In genomic region chr10:101042667-101043355, GRCh38 we compare ENCODE assay signal across 8 cellular contexts. TPM values are rescaled to one million over a fixed set of nuclear protein-coding genes. Genes with fewer than 3 reads are reported as not detected.
DNase-seq lines count a peak whose midpoint lies in the region; ATAC-seq, FAIRE-seq and TF ChIP-seq lines count a peak whose summit lies in the region.

No MANE protein-coding gene starts in this region.

- H3K27me3 ChIP-seq in foreskin keratinocyte (peaks cover 16% of the 10 kb centered on the region), neuron (ENCODE audit: insufficient read depth, low read length) (no peaks in the 10 kb centered on the region)

- DNase-seq in ELR (ENCODE audit: low read depth) (peak; percentile 99), H54 (ENCODE audit: insufficient read length, low spot score) (peak; percentile 90), M059J (ENCODE audit: low read depth) (peak; percentile 99), SHP77 treated with DMSO at 0.1 percent for 48 hours (lab: John Stamatoyannopoulos, UW) (peak; percentile 91), foreskin keratinocyte (peak; percentile 87 to 92), stromal cell of bone marrow (ENCODE audit: low read depth) (peak; percentile 94)
- DNase-seq in activated gamma-delta T cell treated with anti-CD3 and anti-CD28 coated beads, Interleukin-2, amount 50 U/mL, for 16 hours (ENCODE audit: low read depth): peak; percentile 70

- peaks cover 4% of the 10 kb centered on the region for H3K4me1 ChIP-seq in foreskin keratinocyte
- peaks cover 19% of the 10 kb centered on the region for H3K4me1 ChIP-seq in neuron (ENCODE audit: insufficient read depth, low read length)

- no peaks in the 10 kb centered on the region for H3K36me3 ChIP-seq in neuron (ENCODE audit: insufficient read depth, low read length)

- ATAC-seq in foreskin keratinocyte: peak; percentile 91

- no peaks in the 10 kb centered on the region for H3K9me3 ChIP-seq in neuron (ENCODE audit: low read length)

- peak overlapping the region; percentile 73 for H3K27ac ChIP-seq in foreskin keratinocyte

- no peak; the same call in 1 of the 2 replicates for TF ChIP-seq POLR2A in H54 (IDR thresholded peaks at IDR 0.05; ENCODE audit: low read depth, low read length)

- H2AFZ ChIP-seq in neuron (ENCODE audit: low read depth, low read length): peak overlapping the region; percentile 43

- peak; percentile 71 for FAIRE-seq in H54 (lab: Jason Lieb, UNC)

- no peak for TF ChIP-seq CTCF in foreskin keratinocyte (conservative IDR thresholded peaks at IDR 0.05)

- H3K4me3 ChIP-seq in neuron (ENCODE audit: low read length): peak overlapping the region; percentile 58

RNA-seq across cellular contexts. Expression of gene SFXN3, which starts 11.8 kb away (rescaled TPM):
- 38.7 and 58.0 TPM in 2 replicates for total RNA-seq in M059J (2014; rRNA removed; shearing (Covaris generic))
- total RNA-seq in foreskin keratinocyte: 38.8 and 46.0 TPM in 2 replicates
- polyA plus RNA-seq in foreskin keratinocyte: 24.1 and 27.9 TPM in 2 replicates

RNA-seq across cellular contexts. Expression of gene PDZD7, which starts 11.9 kb away (rescaled TPM):
- total RNA-seq in M059J (2014; rRNA removed; shearing (Covaris generic)): 0.27 and 1.6 TPM in 2 replicates
- total RNA-seq in foreskin keratinocyte: 0.85 TPM in 2 replicates
- 0.61 and 0.82 TPM in 2 replicates for polyA plus RNA-seq in foreskin keratinocyte

RNA-seq across cellular contexts. Expression of gene KAZALD1, which starts 19.0 kb away (rescaled TPM):
- 6.7 and 12.5 TPM in 2 replicates for total RNA-seq in M059J (2014; rRNA removed; shearing (Covaris generic))
- total RNA-seq in foreskin keratinocyte: 0.27 and 0.32 TPM in 2 replicates
- polyA plus RNA-seq in foreskin keratinocyte: 0.26 and 0.37 TPM in 2 replicates

RNA-seq across cellular contexts. Expression of gene LZTS2, which starts 43.2 kb away (rescaled TPM):
- total RNA-seq in M059J (2014; rRNA removed; shearing (Covaris generic)): 25.8 and 61.5 TPM in 2 replicates
- 38.0 and 39.8 TPM in 2 replicates for total RNA-seq in foreskin keratinocyte
- 30.5 and 30.9 TPM in 2 replicates for polyA plus RNA-seq in foreskin keratinocyte

RNA-seq across cellular contexts. Expression of gene TWNK, which starts 55.5 kb away (rescaled TPM):
- total RNA-seq in M059J (2014; rRNA removed; shearing (Covaris generic)): 5.4 and 9.6 TPM in 2 replicates
- 15.8 and 17.2 TPM in 2 replicates for total RNA-seq in foreskin keratinocyte
- 11.6 and 13.8 TPM in 2 replicates for polyA plus RNA-seq in foreskin keratinocyte

Comparison
In these comparisons a context has a peak if more than half of its experiments do, and no peak if none do; other contexts are left out.
1. Peak in every context shown above with its lines: DNase-seq, ATAC-seq, H3K4me3 ChIP-seq and H3K27ac ChIP-seq.